11 cellular contexts compared by ENCODE assay signal in genomic region chr13:30959678-30960077, GRCh38. TPM values are rescaled to one million over a fixed set of nuclear protein-coding genes. Genes with fewer than 3 reads are reported as not detected.
"Had no signal": no experiment of that assay in that cellular context is flagged by ENCODE, and none has a peak within 500 bp of the region (broad histone marks: within the 10 kb centered on the region; RNA-seq: fewer than 3 reads in every experiment).

No MANE protein-coding gene starts in this region.

- DNase-seq: IMR-90, KBM-7, KG1 had no signal

- H3K27ac ChIP-seq: HL-60, KMS-11 had no signal

- H3K4me2 ChIP-seq: KMS-11 had no signal

- H3K4me3 ChIP-seq: K562 had no signal

- H3K9ac ChIP-seq: KMS-11 had no signal

- FAIRE-seq: HepG2, HTR-8/SVneo, K562 had no signal

RNA-seq across cellular contexts. Expression of gene TEX26, which starts 27.2 kb away (rescaled TPM):
- total RNA-seq: HepG2, HT-29, HT1080, IMR-90, K562 had no signal
- polyA plus RNA-seq: HepG2, IgD-negative memory B cell, IMR-90, K562 had no signal

RNA-seq across cellular contexts. Expression of gene MEDAG, which starts 53.6 kb away (rescaled TPM):
- total RNA-seq: HepG2, HT-29, HT1080, K562 had no signal
- polyA plus RNA-seq: HepG2, IgD-negative memory B cell, K562 had no signal
